1 cellular context compared by ENCODE assay signal in the genomic region with DNA sequence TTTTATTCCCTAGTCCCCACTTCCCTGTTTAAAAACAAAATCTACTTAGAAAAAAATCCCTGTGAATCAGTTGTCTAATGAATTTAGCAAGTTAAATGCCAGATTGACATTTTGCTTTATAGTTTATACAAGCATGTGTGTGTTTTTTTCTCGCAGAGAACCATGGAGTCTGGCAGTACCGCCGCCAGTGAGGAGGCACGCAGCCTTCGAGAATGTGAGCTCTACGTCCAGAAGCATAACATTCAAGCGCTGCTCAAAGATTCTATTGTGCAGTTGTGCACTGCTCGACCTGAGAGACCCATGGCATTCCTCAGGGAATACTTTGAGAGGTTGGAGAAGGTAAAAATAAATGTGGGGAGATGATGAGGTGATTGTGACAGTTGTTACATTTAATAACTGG.
TF ChIP-seq lines count a peak whose summit lies in the region.

No MANE protein-coding gene starts in this region.

TF ChIP-seq in IMR-90, 13 proteins besides CTCF, POLR2A, EP300 and RAD21 (continued from another document):
- TF ChIP-seq, protein P1, sequence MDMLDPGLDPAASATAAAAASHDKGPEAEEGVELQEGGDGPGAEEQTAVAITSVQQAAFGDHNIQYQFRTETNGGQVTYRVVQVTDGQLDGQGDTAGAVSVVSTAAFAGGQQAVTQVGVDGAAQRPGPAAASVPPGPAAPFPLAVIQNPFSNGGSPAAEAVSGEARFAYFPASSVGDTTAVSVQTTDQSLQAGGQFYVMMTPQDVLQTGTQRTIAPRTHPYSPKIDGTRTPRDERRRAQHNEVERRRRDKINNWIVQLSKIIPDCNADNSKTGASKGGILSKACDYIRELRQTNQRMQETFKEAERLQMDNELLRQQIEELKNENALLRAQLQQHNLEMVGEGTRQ (IDR thresholded peaks at IDR 0.05; ENCODE audit: low read depth, low read length), result no peak
- TF ChIP-seq MXI1 (IDR thresholded peaks at IDR 0.05; ENCODE audit: borderline replicate concordance, low read depth, low read length) (no peak), RFX5 (IDR thresholded peaks at IDR 0.05; ENCODE audit: low read depth, low read length) (no peak), RCOR1 (IDR thresholded peaks at IDR 0.05; ENCODE audit: insufficient replicate concordance, low read length) (no peak), SMC3 (IDR thresholded peaks at IDR 0.05; ENCODE audit: low read depth, low read length) (no peak), CHD1 (IDR thresholded peaks at IDR 0.05; ENCODE audit: low read depth, low read length) (no peak)
